ENCODE assay signal across 8 cellular contexts in the genomic region with DNA sequence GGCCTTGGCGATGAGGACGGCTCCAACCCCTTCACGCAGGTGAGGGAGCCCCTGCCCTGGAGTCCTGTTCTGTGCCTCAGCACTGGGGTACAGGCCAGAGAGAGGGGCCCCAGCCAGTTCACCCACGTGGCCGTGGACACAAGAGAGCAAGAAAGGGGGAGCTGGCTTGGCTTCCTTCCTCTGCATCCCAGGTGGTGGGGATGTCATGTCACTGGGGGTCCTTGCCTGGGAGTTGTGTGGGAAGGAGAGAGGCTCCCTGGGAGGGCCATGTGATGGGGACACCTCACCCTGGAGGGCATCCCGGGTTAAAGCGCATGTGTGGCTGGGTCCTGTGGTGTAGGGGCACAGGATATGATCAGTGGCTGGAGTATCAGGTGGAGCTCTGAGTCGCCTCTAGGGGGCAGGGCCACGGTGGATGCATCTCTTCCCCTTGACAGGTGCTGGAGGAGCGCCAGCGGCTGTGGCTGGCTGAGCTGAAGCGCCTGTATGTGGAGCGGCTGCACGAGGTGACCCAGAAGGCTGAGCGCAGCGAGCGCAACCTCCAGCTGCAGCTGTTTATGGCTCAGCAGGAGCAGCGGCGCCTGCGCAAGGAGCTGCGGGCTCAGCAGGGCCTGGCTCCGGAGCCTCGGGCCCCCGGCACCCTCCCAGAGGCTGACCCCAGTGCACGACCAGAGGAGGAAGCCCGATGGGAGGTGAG. TPM values are rescaled to one million over a fixed set of nuclear protein-coding genes. Genes with fewer than 3 reads are reported as not detected.
DNase-seq lines count a peak whose midpoint lies in the region; ATAC-seq and TF ChIP-seq lines count a peak whose summit lies in the region.

No MANE protein-coding gene starts in this region.

- H3K4me3 Mint-ChIP-seq in Calu3 (ENCODE audit: low read depth, unreplicated experiment) (no peak overlapping the region), nephron (peak overlapping the region; percentile 29 to 66 (median 36))
- no peak overlapping the region for H3K4me3 Mint-ChIP-seq in activated CD8-positive, alpha-beta T cell treated with anti-CD3 and anti-CD28 coated beads, Interleukin-2, amount 10 ng/mL, durations not matched to agents 7 days and 5 days

- TF ChIP-seq POLR2A in suprapubic skin (IDR thresholded peaks at IDR 0.05), result no peak

- H3K27ac Mint-ChIP-seq in Calu3 (ENCODE audit: unreplicated experiment) (no peak overlapping the region), nephron (peak overlapping the region in 2 of 3 experiments; percentile 82 to 88)
- H3K27ac Mint-ChIP-seq in activated CD8-positive, alpha-beta T cell treated with anti-CD3 and anti-CD28 coated beads, Interleukin-2, amount 10 ng/mL, durations not matched to agents 7 days and 5 days, result no peak overlapping the region

- intact Hi-C loops in Calu3 (cut with micrococcal nuclease; ENCODE audit: unreplicated experiment), result no loop called here

- ATAC-seq in GM19467 (IDR thresholded peaks at IDR 0.05; ENCODE audit: unreplicated experiment) (peak; percentile 75), HG03565 (IDR thresholded peaks at IDR 0.05; ENCODE audit: unreplicated experiment) (peak; percentile 76)
- ATAC-seq in activated CD8-positive, alpha-beta T cell treated with anti-CD3 and anti-CD28 coated beads, Interleukin-2, amount 10 ng/mL, durations not matched to agents 7 days and 5 days, result peak; percentile 87

- peak; percentile 58 for DNase-seq in Calu3
- DNase-seq in NCI-H82 treated with DMSO at 0.1 percent for 48 hours (lab: John Stamatoyannopoulos, UW; ENCODE audit: unreplicated experiment), result peak; percentile 79
- DNase-seq in activated CD8-positive, alpha-beta T cell treated with anti-CD3 and anti-CD28 coated beads, Interleukin-2, amount 10 ng/mL, durations not matched to agents 7 days and 5 days, result peak; percentile 90
- peak in 1 of 2 donors; percentile 78 for DNase-seq in suprapubic skin (ENCODE audit: low spot score in 2 of 2)

- H3K36me3 Mint-ChIP-seq in Calu3 (ENCODE audit: insufficient read depth, unreplicated experiment), result peaks cover 14% of the 10 kb centered on the region
- H3K36me3 Mint-ChIP-seq in activated CD8-positive, alpha-beta T cell treated with anti-CD3 and anti-CD28 coated beads, Interleukin-2, amount 10 ng/mL, durations not matched to agents 7 days and 5 days (ENCODE audit: low read depth), result no peaks in the 10 kb centered on the region
- no peaks in the 10 kb centered on the region for H3K36me3 Mint-ChIP-seq in nephron (ENCODE audit: low read depth)

- WGBS in suprapubic skin, result 34% methylated on average over 8 of the region's 26 CpGs

- no peak for TF ChIP-seq EP300 in suprapubic skin (IDR thresholded peaks at IDR 0.05)

- peaks cover 3% of the 10 kb centered on the region for H3K27me3 ChIP-seq in endocrine pancreas (ENCODE audit: control insufficient read depth, insufficient read depth, low read length)
- peaks cover 33% of the 10 kb centered on the region for H3K27me3 ChIP-seq in suprapubic skin

- TF ChIP-seq CTCF in Calu3 (IDR thresholded peaks at IDR 0.05; ENCODE audit: unreplicated experiment) (peak; percentile 35), nephron (IDR thresholded peaks at IDR 0.05; ENCODE audit: unreplicated experiment in 3 of 3) (peak; percentile 56 to 60 (median 58)), suprapubic skin (IDR thresholded peaks at IDR 0.05) (peak in 1 of 2 donors; percentile 49)

- CTCF ChIA-PET in Calu3 (lab: Charles Lee), result interaction anchor here (1.1 kb wide), 2 partner anchors 43 to 45 kb away, joined by 3 to 6 read pairs; no protein-coding TSS in a partner anchor
- CTCF ChIA-PET in activated CD8-positive, alpha-beta T cell treated with anti-CD3 and anti-CD28 coated beads, Interleukin-2, amount 10 ng/mL, durations not matched to agents 7 days and 5 days (lab: Charles Lee), result interaction anchor here (0.9 to 3.2 kb wide), 26 partner anchors 8 to 85 kb away, joined by 3 to 42 read pairs (median 7); a partner anchor contains a TSS

- H3K27ac ChIP-seq in suprapubic skin, result peak overlapping the region; percentile 27

- peak overlapping the region; percentile 32 for H3K9ac ChIP-seq in endocrine pancreas (ENCODE audit: control insufficient read depth, insufficient read depth, low read length)

- H3K4me1 Mint-ChIP-seq in Calu3 (ENCODE audit: low read depth, unreplicated experiment), result peaks cover 22% of the 10 kb centered on the region
- H3K4me1 Mint-ChIP-seq in activated CD8-positive, alpha-beta T cell treated with anti-CD3 and anti-CD28 coated beads, Interleukin-2, amount 10 ng/mL, durations not matched to agents 7 days and 5 days (ENCODE audit: low read depth), result peaks cover 32% of the 10 kb centered on the region
- H3K4me1 Mint-ChIP-seq in nephron, result peaks cover 57% of the 10 kb centered on the region

- H3K27me3 Mint-ChIP-seq in Calu3 (ENCODE audit: unreplicated experiment) (no peaks in the 10 kb centered on the region), nephron (ENCODE audit: low read depth) (peaks cover 11% of the 10 kb centered on the region)
- no peaks in the 10 kb centered on the region for H3K27me3 Mint-ChIP-seq in activated CD8-positive, alpha-beta T cell treated with anti-CD3 and anti-CD28 coated beads, Interleukin-2, amount 10 ng/mL, durations not matched to agents 7 days and 5 days (ENCODE audit: low read depth)

- no peaks in the 10 kb centered on the region for H3K9me3 ChIP-seq in endocrine pancreas (ENCODE audit: control insufficient read depth, low read length)
- H3K9me3 ChIP-seq in suprapubic skin, result no peaks in the 10 kb centered on the region

- no peaks in the 10 kb centered on the region for H3K4me1 ChIP-seq in endocrine pancreas (ENCODE audit: control insufficient read depth, insufficient read depth, low read length)
- peaks cover 52% of the 10 kb centered on the region for H3K4me1 ChIP-seq in suprapubic skin

- H3K9me3 Mint-ChIP-seq in Calu3 (ENCODE audit: low read depth, unreplicated experiment), result no peaks in the 10 kb centered on the region
- H3K9me3 Mint-ChIP-seq in activated CD8-positive, alpha-beta T cell treated with anti-CD3 and anti-CD28 coated beads, Interleukin-2, amount 10 ng/mL, durations not matched to agents 7 days and 5 days (ENCODE audit: insufficient read depth), result no peaks in the 10 kb centered on the region
- H3K9me3 Mint-ChIP-seq in nephron, result no peaks in the 10 kb centered on the region

- POLR2A ChIA-PET in activated CD8-positive, alpha-beta T cell treated with anti-CD3 and anti-CD28 coated beads, Interleukin-2, amount 10 ng/mL, durations not matched to agents 7 days and 5 days (lab: Charles Lee), result interaction anchor here (0.6 to 1.5 kb wide), 3 partner anchors 10 to 696 kb away, joined by 3 to 12 read pairs (median 4); a partner anchor contains a TSS

- no TSS peak for BruUV-seq in Calu3 (replicated peaks; lab: Mats Ljungman, UMichigan)

- H3K4me3 ChIP-seq in endocrine pancreas (ENCODE audit: control insufficient read depth, insufficient read depth, low read length) (no peak overlapping the region), suprapubic skin (no peak overlapping the region)

- no peaks in the 10 kb centered on the region for H3K36me3 ChIP-seq in endocrine pancreas (ENCODE audit: control insufficient read depth, insufficient read depth, low read length)
- no peaks in the 10 kb centered on the region for H3K36me3 ChIP-seq in suprapubic skin

RNA-seq across cellular contexts. Expression of a gene that starts 7.5 kb away (rescaled TPM):
- total RNA-seq in Calu3 (2022) (4.8 and 6.9 TPM in 2 replicates), suprapubic skin (10 to 100 TPM in 3 of 4 donors, 1 to 10 TPM in 1; 7.6 to 14.0 (median 11.7) TPM)
- 1 to 10 TPM; 5.9 to 6.1 TPM for total RNA-seq in activated CD8-positive, alpha-beta T cell treated with anti-CD3 and anti-CD28 coated beads, Interleukin-2, amount 10 ng/mL, durations not matched to agents 7 days and 5 days

RNA-seq across cellular contexts. Expression of a gene that starts 10.0 kb away (rescaled TPM):
- total RNA-seq in Calu3 (2022), result 50.7 and 56.6 TPM in 2 replicates
- 1 to 10 TPM; 3.8 to 6.0 TPM for total RNA-seq in activated CD8-positive, alpha-beta T cell treated with anti-CD3 and anti-CD28 coated beads, Interleukin-2, amount 10 ng/mL, durations not matched to agents 7 days and 5 days
- total RNA-seq in suprapubic skin, result 10 to 100 TPM; 38.6 to 60.6 (median 42.9) TPM

RNA-seq across cellular contexts. Expression of a gene that starts 32.9 kb away (rescaled TPM):
- total RNA-seq in Calu3 (2022) (182 and 193 TPM in 2 replicates), suprapubic skin (100 to 1,000 TPM in 3 of 4 donors, 10 to 100 TPM in 1; 75.8 to 278 (median 210) TPM)
- 100 to 1,000 TPM; 176 to 184 TPM for total RNA-seq in activated CD8-positive, alpha-beta T cell treated with anti-CD3 and anti-CD28 coated beads, Interleukin-2, amount 10 ng/mL, durations not matched to agents 7 days and 5 days

Comparison
In these comparisons a context has a peak if more than half of its experiments do, and no peak if none do; other contexts are left out.
1. H3K27ac Mint-ChIP-seq: peak in nephron (2 of 3); none in Calu3 (single experiment) and activated CD8-positive, alpha-beta T cell treated with anti-CD3 and anti-CD28 coated beads, Interleukin-2, amount 10 ng/mL, durations not matched to agents 7 days and 5 days (single experiment).
2. H3K4me3 Mint-ChIP-seq: peak in nephron (3 of 3); none in Calu3 (single experiment) and activated CD8-positive, alpha-beta T cell treated with anti-CD3 and anti-CD28 coated beads, Interleukin-2, amount 10 ng/mL, durations not matched to agents 7 days and 5 days (single experiment).
3. Peak in every context shown above with its lines, with median percentiles within 50 percentile points of each other: ATAC-seq.